ENCODE assay signal across 20 cellular contexts in the genomic region with DNA sequence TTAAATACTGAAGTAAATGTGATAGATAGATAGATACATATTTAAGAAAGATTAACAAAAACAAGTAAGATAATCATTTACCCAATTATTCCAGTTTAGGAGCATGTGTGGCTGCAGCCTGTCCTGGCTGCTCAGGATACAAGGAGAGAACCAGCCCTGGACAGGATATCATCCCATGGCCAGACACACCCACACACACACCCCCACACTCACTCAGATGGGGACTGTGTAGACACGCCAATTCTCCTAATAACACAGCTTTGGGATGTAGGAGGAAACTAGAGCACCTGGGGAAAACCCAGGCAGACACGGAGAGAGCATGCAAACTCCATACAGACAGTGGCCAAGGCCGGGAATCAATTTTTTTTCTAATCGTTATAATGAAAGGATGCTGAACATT. TPM values are rescaled to one million over a fixed set of nuclear protein-coding genes. Genes with fewer than 3 reads are reported as not detected.
DNase-seq lines count a peak whose midpoint lies in the region; ATAC-seq and TF ChIP-seq lines count a peak whose summit lies in the region.
"Had no signal": no experiment of that assay in that cellular context is flagged by ENCODE, and none has a peak within 500 bp of the region (broad histone marks: within the 10 kb centered on the region; RNA-seq: fewer than 3 reads in every experiment).

No MANE protein-coding gene starts in this region.

- no peaks in the 10 kb centered on the region for H3K9me3 ChIP-seq in endodermal cell (ENCODE audit: control insufficient read depth, low read length)
- H3K9me3 ChIP-seq in mesenchymal stem cell (ENCODE audit: control insufficient read depth, low read length), result no peaks in the 10 kb centered on the region
- H3K9me3 ChIP-seq: BLaER1, Caco-2, HAP-1 had no signal

- no peak overlapping the region for H2AK5ac ChIP-seq in mesenchymal stem cell (ENCODE audit: low read length, severe bottlenecking)

- H3K36me3 ChIP-seq in endodermal cell (ENCODE audit: control insufficient read depth, insufficient read depth, low read length) (no peaks in the 10 kb centered on the region), mesenchymal stem cell (ENCODE audit: control insufficient read depth in 1 of 2, insufficient read depth in 2 of 2, low read depth in 1 of 2, low read length in 2 of 2) (no peaks in the 10 kb centered on the region)
- H3K36me3 ChIP-seq: BLaER1, HAP-1 had no signal

- DNase-seq in natural killer cell (peak; percentile 0), endodermal cell (peak; percentile 23), mesenchymal stem cell (no peak), mesenteric fat pad (ENCODE audit: low spot score) (no peak), NCI-H2081 treated with DMSO at 0.1 percent for 48 hours (lab: John Stamatoyannopoulos, UW) (no peak), G401 (ENCODE audit: low spot score) (no peak), dedifferentiated amniotic fluid mesenchymal stem cell (ENCODE audit: extremely low spot score) (no peak)
- no peak for DNase-seq in natural killer cell treated with Interleukin-12 subunit alpha and Interleukin-12 subunit beta and Interleukin-15 and Interleukin-18, amount 100 ng/mL, for 72 hours (ENCODE audit: low spot score)
- DNase-seq: Caco-2; CD4-positive, CD25-positive, alpha-beta regulatory T cell; CD8-positive, alpha-beta T cell; DMS79; EL; GF-D8; GOT3 had no signal

- H4K8ac ChIP-seq in mesenchymal stem cell (ENCODE audit: low read length), result no peak overlapping the region

- H3K27me3 ChIP-seq in endodermal cell (ENCODE audit: control insufficient read depth, insufficient read depth, low read length, poor library complexity, severe bottlenecking) (no peaks in the 10 kb centered on the region), mesenchymal stem cell (ENCODE audit: control insufficient read depth in 1 of 2, insufficient read depth in 1 of 2, low read length in 2 of 2) (no peaks in the 10 kb centered on the region)
- H3K27me3 ChIP-seq: BLaER1 had no signal

- H3K27me3 Mint-ChIP-seq in natural killer cell (ENCODE audit: low read depth in 2 of 2) (no peaks in the 10 kb centered on the region), endodermal cell (ENCODE audit: insufficient read depth) (peaks cover 2% of the 10 kb centered on the region)
- H3K27me3 Mint-ChIP-seq in natural killer cell treated with Interleukin-12 subunit alpha and Interleukin-12 subunit beta and Interleukin-15 and Interleukin-18, amount 100 ng/mL, for 72 hours, result no peaks in the 10 kb centered on the region
- H3K27me3 Mint-ChIP-seq: B cell had no signal

- intact Hi-C loops in natural killer cell (cut with micrococcal nuclease), result no loop called here

- H3K79me1 ChIP-seq in mesenchymal stem cell (replicated peaks; ENCODE audit: low read length, poor library complexity, severe bottlenecking), result peaks cover 2% of the 10 kb centered on the region

- in situ Hi-C loops in G401 (cut with HindIII; ENCODE audit: low sequenced_read_pairs), result no loop called here

- no peak overlapping the region for H3K18ac ChIP-seq in mesenchymal stem cell (ENCODE audit: low read depth in 1 of 2, low read length in 2 of 2)

- no peak overlapping the region for H2BK5ac ChIP-seq in mesenchymal stem cell (ENCODE audit: low read depth, low read length, poor library complexity, severe bottlenecking)

- no peak overlapping the region for H3K23ac ChIP-seq in mesenchymal stem cell (ENCODE audit: low read length in 2 of 2)

- H3K27ac Mint-ChIP-seq in natural killer cell, result peak overlapping the region in 1 of 2 donors; percentile 80
- no peak overlapping the region for H3K27ac Mint-ChIP-seq in natural killer cell treated with Interleukin-12 subunit alpha and Interleukin-12 subunit beta and Interleukin-15 and Interleukin-18, amount 100 ng/mL, for 72 hours
- no peak overlapping the region for H3K27ac Mint-ChIP-seq in endodermal cell
- H3K27ac Mint-ChIP-seq: B cell; CD4-positive, CD25-positive, alpha-beta regulatory T cell; CD8-positive, alpha-beta T cell had no signal

- TF ChIP-seq CTCF in natural killer cell (IDR thresholded peaks at IDR 0.05) (no peak), endodermal cell (conservative IDR thresholded peaks at IDR 0.05) (no peak)

- H3K4me2 ChIP-seq in mesenchymal stem cell (ENCODE audit: low read length, poor library complexity, severe bottlenecking), result no peak overlapping the region
- H3K4me2 ChIP-seq: BLaER1 had no signal

- H3K4ac ChIP-seq in mesenchymal stem cell (ENCODE audit: low read depth in 1 of 2, low read length in 2 of 2), result no peak overlapping the region

- H3K36me3 Mint-ChIP-seq in natural killer cell (no peaks in the 10 kb centered on the region), endodermal cell (ENCODE audit: low read depth) (no peaks in the 10 kb centered on the region)
- no peaks in the 10 kb centered on the region for H3K36me3 Mint-ChIP-seq in natural killer cell treated with Interleukin-12 subunit alpha and Interleukin-12 subunit beta and Interleukin-15 and Interleukin-18, amount 100 ng/mL, for 72 hours
- H3K36me3 Mint-ChIP-seq: CD4-positive, CD25-positive, alpha-beta regulatory T cell; CD8-positive, alpha-beta T cell had no signal

- no peak for ATAC-seq in natural killer cell
- no peak for ATAC-seq in natural killer cell treated with Interleukin-12 subunit alpha and Interleukin-12 subunit beta and Interleukin-15 and Interleukin-18, amount 100 ng/mL, for 72 hours
- ATAC-seq: CD8-positive, alpha-beta T cell had no signal

- H3K4me1 ChIP-seq in endodermal cell (ENCODE audit: control insufficient read depth, insufficient read depth, low read length), result no peaks in the 10 kb centered on the region
- peaks cover 2% of the 10 kb centered on the region for H3K4me1 ChIP-seq in mesenchymal stem cell (ENCODE audit: control insufficient read depth, insufficient read depth, low read depth, low read length)
- H3K4me1 ChIP-seq: Caco-2 had no signal

- H2BK120ac ChIP-seq in mesenchymal stem cell (ENCODE audit: low read depth, low read length), result no peak overlapping the region

- no peak overlapping the region for H3K4me3 ChIP-seq in endodermal cell (ENCODE audit: low read length)
- H3K4me3 ChIP-seq in mesenchymal stem cell (ENCODE audit: insufficient read depth in 1 of 2, low read depth in 1 of 2, low read length in 2 of 2), result no peak overlapping the region
- H3K4me3 ChIP-seq: BLaER1, HAP-1 had no signal

- H3K27ac ChIP-seq in endodermal cell (ENCODE audit: low read depth, low read length) (no peak overlapping the region), mesenchymal stem cell (ENCODE audit: low read length, poor library complexity, severe bottlenecking) (no peak overlapping the region)
- H3K27ac ChIP-seq: 22Rv1, BLaER1, C4-2B had no signal

- no peak overlapping the region for H4K91ac ChIP-seq in mesenchymal stem cell (ENCODE audit: low read length)

- 94 to 95% methylated on average over 2 to 4 of the region's 4 CpGs for WGBS in endodermal cell (ENCODE audit: insufficient coverage in 1 of 2, insufficient read length in 1 of 2), 2 experiments
- 94% methylated on average over 2 of the region's 4 CpGs for WGBS in mesenchymal stem cell

- peak overlapping the region; percentile 57 for H2BK15ac ChIP-seq in mesenchymal stem cell (ENCODE audit: low read depth, poor library complexity, severe bottlenecking)

- H3K9me3 Mint-ChIP-seq in natural killer cell (no peaks in the 10 kb centered on the region), endodermal cell (no peaks in the 10 kb centered on the region)
- no peaks in the 10 kb centered on the region for H3K9me3 Mint-ChIP-seq in natural killer cell treated with Interleukin-12 subunit alpha and Interleukin-12 subunit beta and Interleukin-15 and Interleukin-18, amount 100 ng/mL, for 72 hours
- H3K9me3 Mint-ChIP-seq: CD8-positive, alpha-beta T cell had no signal

- H2AFZ ChIP-seq in mesenchymal stem cell (ENCODE audit: low read depth, low read length), result no peak overlapping the region

- no peak overlapping the region for H3K14ac ChIP-seq in mesenchymal stem cell (ENCODE audit: low read length in 2 of 2)

- H3K4me3 Mint-ChIP-seq in natural killer cell (no peak overlapping the region), endodermal cell (no peak overlapping the region)
- H3K4me3 Mint-ChIP-seq in natural killer cell treated with Interleukin-12 subunit alpha and Interleukin-12 subunit beta and Interleukin-15 and Interleukin-18, amount 100 ng/mL, for 72 hours, result no peak overlapping the region
- H3K4me3 Mint-ChIP-seq: B cell; CD4-positive, CD25-positive, alpha-beta regulatory T cell; CD8-positive, alpha-beta T cell had no signal

- no peak overlapping the region for H2BK12ac ChIP-seq in mesenchymal stem cell (ENCODE audit: low read length in 2 of 2)

- peaks cover 73 to 75% of the 10 kb centered on the region in 2 donors for H3K4me1 Mint-ChIP-seq in natural killer cell
- peaks cover 34 to 43% of the 10 kb centered on the region in 2 donors for H3K4me1 Mint-ChIP-seq in natural killer cell treated with Interleukin-12 subunit alpha and Interleukin-12 subunit beta and Interleukin-15 and Interleukin-18, amount 100 ng/mL, for 72 hours (ENCODE audit: low read depth in 2 of 2)
- H3K4me1 Mint-ChIP-seq in endodermal cell, result peaks cover 1% of the 10 kb centered on the region

- no peak overlapping the region for H3K9ac ChIP-seq in endodermal cell (ENCODE audit: extremely low read depth, low read length, poor library complexity, severe bottlenecking)
- H3K9ac ChIP-seq in mesenchymal stem cell (ENCODE audit: low read length), result no peak overlapping the region
- H3K9ac ChIP-seq: BLaER1 had no signal

RNA-seq across cellular contexts. Expression of gene GFOD1, which starts 45.6 kb away (rescaled TPM):
- total RNA-seq in natural killer cell (10 to 100 TPM; 59.7 to 74.5 (median 71.2) TPM), endodermal cell (1 to 10 TPM in 1 of 2 donors, under 1 TPM in 1; 0.71 to 1.9 TPM), mesenteric fat pad (25.9 TPM)
- total RNA-seq in natural killer cell treated with Interleukin-12 subunit alpha and Interleukin-12 subunit beta and Interleukin-15 and Interleukin-18, amount 100 ng/mL, for 72 hours, result 10 to 100 TPM in 1 of 2 donors, 1 to 10 TPM in 1; 9.7 to 12.1 TPM
- polyA plus RNA-seq in endodermal cell (2013, experiment 1 of 2), result 1.6 TPM
- 1.5 TPM for polyA plus RNA-seq in endodermal cell (2013, experiment 2 of 2)
- 2.3 TPM for polyA plus RNA-seq in mesenchymal stem cell (2013, experiment 1 of 2)
- 2.2 TPM for polyA plus RNA-seq in mesenchymal stem cell (2013, experiment 2 of 2)
- total RNA-seq in G401 (2014; rRNA removed; shearing (Covaris generic)), result not detected in 2 replicates

Comparison
In these comparisons a context has a peak if more than half of its experiments do, and no peak if none do; other contexts are left out.
1. DNase-seq: peak in natural killer cell (single experiment) and endodermal cell (single experiment); none in natural killer cell treated with Interleukin-12 subunit alpha and Interleukin-12 subunit beta and Interleukin-15 and Interleukin-18, amount 100 ng/mL, for 72 hours (single experiment), mesenchymal stem cell (single experiment), mesenteric fat pad (single experiment), NCI-H2081 treated with DMSO at 0.1 percent for 48 hours (single experiment), G401 (single experiment) and dedifferentiated amniotic fluid mesenchymal stem cell (single experiment).